ENCODE assay signal across 14 cellular contexts in the genomic region with DNA sequence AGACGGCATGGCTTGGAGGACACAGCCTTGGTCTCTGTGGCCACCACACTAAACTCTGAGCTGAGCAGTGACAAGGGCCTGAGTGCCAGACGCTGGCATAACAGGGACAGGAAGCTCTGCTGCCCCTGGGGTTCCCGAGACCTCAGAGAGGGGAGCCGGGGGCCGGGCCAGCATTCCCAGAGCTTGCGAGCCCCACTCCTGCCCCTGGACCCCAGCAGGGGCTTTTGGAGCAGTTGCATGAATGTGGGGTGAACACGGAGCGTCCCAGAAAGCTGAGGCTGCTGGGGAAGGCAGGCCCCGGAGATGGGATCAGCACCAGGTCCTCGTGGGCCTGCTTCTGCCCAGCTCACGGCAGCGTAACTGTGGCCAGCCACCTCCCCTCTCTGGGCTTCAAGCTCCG. TPM values are rescaled to one million over a fixed set of nuclear protein-coding genes. Genes with fewer than 3 reads are reported as not detected.
DNase-seq lines count a peak whose midpoint lies in the region; ATAC-seq and TF ChIP-seq lines count a peak whose summit lies in the region.
"Had no signal": no experiment of that assay in that cellular context is flagged by ENCODE, and none has a peak within 500 bp of the region (broad histone marks: within the 10 kb centered on the region; RNA-seq: fewer than 3 reads in every experiment).

No MANE protein-coding gene starts in this region.

- H3F3A ChIP-seq in neural progenitor cell (ENCODE audit: low read depth), result no peaks in the 10 kb centered on the region

- no peak overlapping the region for H3K4me3 Mint-ChIP-seq in neural progenitor cell
- H3K4me3 Mint-ChIP-seq: CD4-positive, alpha-beta T cell had no signal

- peak; percentile 68 for DNase-seq in Right ventricle myocardium inferior (ENCODE audit: missing footprints)
- DNase-seq in left ventricle myocardium superior, result no peak
- no peak for DNase-seq in NT2/D1 (ENCODE audit: low read depth, low spot score)
- no peak for DNase-seq in neural progenitor cell (ENCODE audit: low spot score)
- no peak for DNase-seq in activated CD4-positive, CD25-positive, alpha-beta regulatory T cell treated with anti-CD3 and anti-CD28 coated beads, Interleukin-2, amount 50 U/mL, for 72 hours
- DNase-seq in NCI-H1694 treated with DMSO at 0.1 percent for 48 hours (lab: John Stamatoyannopoulos, UW), result no peak
- DNase-seq: Calu3; CD4-positive, alpha-beta T cell; DMS 273 treated with DMSO at 0.1 percent for 48 hours; KG1 had no signal

- H3K9ac ChIP-seq in NT2/D1 (ENCODE audit: insufficient read length, low read depth) (peak overlapping the region; percentile 39), neural progenitor cell (no peak overlapping the region)

- no peaks in the 10 kb centered on the region for H3K79me2 ChIP-seq in neural progenitor cell (ENCODE audit: low read depth)

- TF ChIP-seq CTCF in neural progenitor cell (IDR thresholded peaks at IDR 0.05), result no peak

- H3K9me3 ChIP-seq in NT2/D1 (ENCODE audit: insufficient read depth, low read length) (peaks cover 7% of the 10 kb centered on the region; the same call in 1 of the 2 replicates), neural progenitor cell (ENCODE audit: low read depth) (no peaks in the 10 kb centered on the region)

- no peak overlapping the region for H3K27ac Mint-ChIP-seq in neural progenitor cell
- H3K27ac Mint-ChIP-seq: CD4-positive, alpha-beta T cell had no signal

- no peaks in the 10 kb centered on the region for H3K36me3 Mint-ChIP-seq in neural progenitor cell

- H3K4me3 ChIP-seq in NT2/D1 (ENCODE audit: insufficient read length, low read depth), result no peak overlapping the region
- H3K4me3 ChIP-seq in neural progenitor cell, result no peak overlapping the region

- intact Hi-C loops in Right ventricle myocardium inferior (cut with DNase I) (no loop called here), left ventricle myocardium superior (cut with micrococcal nuclease) (no loop called here)

- H3K27me3 ChIP-seq in NT2/D1 (ENCODE audit: insufficient read depth, insufficient read length) (no peaks in the 10 kb centered on the region), neural progenitor cell (no peaks in the 10 kb centered on the region)

- ATAC-seq in Right ventricle myocardium inferior (no peak), left ventricle myocardium superior (no peak), HG03460 (IDR thresholded peaks at IDR 0.05; ENCODE audit: unreplicated experiment) (no peak)

- peaks cover 16% of the 10 kb centered on the region for H3K4me1 Mint-ChIP-seq in neural progenitor cell

- no peak overlapping the region for H3K27ac ChIP-seq in neural progenitor cell
- H3K27ac ChIP-seq: 22Rv1, HL-60 had no signal

- H4K20me1 ChIP-seq in neural progenitor cell (ENCODE audit: low read depth), result no peaks in the 10 kb centered on the region

- H3K27me3 Mint-ChIP-seq in neural progenitor cell (ENCODE audit: insufficient read depth, low read depth), result peaks cover 10% of the 10 kb centered on the region
- H3K27me3 Mint-ChIP-seq: CD4-positive, alpha-beta T cell had no signal

- H2AFZ ChIP-seq in neural progenitor cell (replicated peaks), result peak overlapping the region; percentile 76

- H3K4me1 ChIP-seq in NT2/D1 (ENCODE audit: insufficient read depth, insufficient read length) (peaks cover 19% of the 10 kb centered on the region), neural progenitor cell (peaks cover 10% of the 10 kb centered on the region)

- H3K36me3 ChIP-seq in NT2/D1 (ENCODE audit: insufficient read depth, insufficient read length, low read length) (no peaks in the 10 kb centered on the region), neural progenitor cell (no peaks in the 10 kb centered on the region)

- no peak overlapping the region for H3K4me2 ChIP-seq in neural progenitor cell

- H3K9me3 Mint-ChIP-seq in neural progenitor cell, result peaks cover 3% of the 10 kb centered on the region
- H3K9me3 Mint-ChIP-seq: CD4-positive, alpha-beta T cell had no signal

RNA-seq across cellular contexts. Expression of gene ERFE, which starts 7.6 kb away (rescaled TPM):
- total RNA-seq in Right ventricle myocardium inferior (0.51 TPM), left ventricle myocardium superior (not detected), neural progenitor cell (ENCODE audit: low replicate concordance) (0.09 TPM in 1 of 2 replicates, not detected in the other)
- total RNA-seq: CD4-positive, alpha-beta T cell had no signal

RNA-seq across cellular contexts. Expression of gene KLHL30, which starts 12.7 kb away (rescaled TPM):
- 20.6 TPM for total RNA-seq in Right ventricle myocardium inferior
- total RNA-seq in left ventricle myocardium superior, result 22.0 TPM
- total RNA-seq in neural progenitor cell (ENCODE audit: low replicate concordance), result 0.06 TPM in 1 of 2 replicates, not detected in the other
- total RNA-seq: A673; CD4-positive, alpha-beta T cell had no signal

RNA-seq across cellular contexts. Expression of gene ESPNL, which starts 51.1 kb away (rescaled TPM):
- total RNA-seq in Right ventricle myocardium inferior, result not detected
- not detected for total RNA-seq in left ventricle myocardium superior
- 0.58 and 0.59 TPM in 2 replicates for total RNA-seq in neural progenitor cell (ENCODE audit: low replicate concordance)
- total RNA-seq: CD4-positive, alpha-beta T cell had no signal

RNA-seq across cellular contexts. Expression of gene ILKAP, which starts 52.3 kb away (rescaled TPM):
- total RNA-seq in Right ventricle myocardium inferior, result 26.2 TPM
- 26.7 TPM for total RNA-seq in left ventricle myocardium superior
- 19.0 and 24.7 TPM in 2 replicates for total RNA-seq in neural progenitor cell (ENCODE audit: low replicate concordance)

Comparison
In these comparisons a context has a peak if more than half of its experiments do, and no peak if none do; other contexts are left out.
1. RNA of gene KLHL30, which starts 12.7 kb away (total RNA-seq): 22.0 TPM in left ventricle myocardium superior (single experiment) and 20.6 TPM in Right ventricle myocardium inferior (single experiment); 0.06 TPM in neural progenitor cell; every median in the first group is over 10 times any median in the second.